8 cellular contexts compared by ENCODE assay signal in the genomic region with DNA sequence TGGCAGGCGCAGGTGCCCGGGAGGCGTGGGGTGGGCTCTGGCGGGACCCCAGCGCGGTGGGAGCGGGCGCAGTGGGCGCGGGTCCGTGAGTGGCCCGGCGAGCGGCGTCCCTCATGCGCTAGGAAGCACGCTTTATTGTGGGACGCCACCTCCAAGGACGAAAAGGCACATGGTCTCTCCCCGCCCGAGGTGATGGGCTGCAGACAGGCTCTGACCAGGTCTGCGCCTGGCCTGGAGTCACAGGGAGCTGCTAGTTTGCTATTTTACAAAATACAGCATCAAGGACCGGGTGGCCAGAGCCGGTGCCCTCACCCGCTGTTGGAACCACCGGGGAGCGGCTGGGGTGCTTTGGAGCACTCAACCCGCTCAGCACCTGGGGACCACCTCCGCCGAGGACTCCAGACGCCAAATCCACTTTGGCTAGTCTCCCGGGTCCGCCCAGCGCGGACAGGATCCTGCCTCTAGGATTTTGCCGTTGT.
A peak's percentile ranks its signal among the peaks of the same experiment; 100 is the strongest.
DNase-seq lines count a peak whose midpoint lies in the region; ATAC-seq and TF ChIP-seq lines count a peak whose summit lies in the region.

No MANE protein-coding gene starts in this region.

- ATAC-seq in GM18909 (IDR thresholded peaks at IDR 0.05; ENCODE audit: poor library complexity, unreplicated experiment) (peak; percentile 7), right cardiac atrium (no peak), gastrocnemius medialis (peak; percentile 18 to 46), HG02623 (IDR thresholded peaks at IDR 0.05; ENCODE audit: unreplicated experiment) (no peak)

- WGBS in right cardiac atrium: under 1% methylated on average over 36 of the region's 36 CpGs

- TF ChIP-seq POLR2A in gastrocnemius medialis (IDR thresholded peaks at IDR 0.05): no peak

- in situ Hi-C loops in gastrocnemius medialis (cut with MboI; ENCODE audit: low sequenced_read_pairs in 4 of 4): no loop called here

- H3K9me3 ChIP-seq in right cardiac atrium (ENCODE audit: control insufficient read depth, low read length): no peaks in the 10 kb centered on the region
- H3K9me3 ChIP-seq in gastrocnemius medialis: no peaks in the 10 kb centered on the region

- no peak for TF ChIP-seq RAD21 in Ishikawa (IDR thresholded peaks at IDR 0.05; ENCODE audit: low read depth)

- no peaks in the 10 kb centered on the region for H3K36me3 ChIP-seq in gastrocnemius medialis

- TF ChIP-seq CTCF in AG09309 (IDR thresholded peaks at IDR 0.05; ENCODE audit: control insufficient read depth, insufficient read depth, low read depth, low read length, missing control alignments): no peak
- peak in 1 of 5 experiments; percentile 2 for TF ChIP-seq CTCF in gastrocnemius medialis (IDR thresholded peaks at IDR 0.05 in 4 of 5, conservative IDR thresholded peaks at IDR 0.05 in 1 of 5)

- intact Hi-C loops in right cardiac atrium (cut with DNase I) (loop anchor here in 1 of 4 donors (5.0 kb wide), 1 partner anchor 40 kb away; no protein-coding TSS in a partner anchor), gastrocnemius medialis (cut with DNase I; ENCODE audit: low total_unique reads) (loop anchor here (2.0 to 5.0 kb wide), 2 partner anchors 18 to 40 kb away; no protein-coding TSS in a partner anchor)

- H3K27ac ChIP-seq in right cardiac atrium (ENCODE audit: low read length) (peak overlapping the region; percentile 90), gastrocnemius medialis (peak overlapping the region; percentile 93 to 98 (median 96))

- H3K4me3 ChIP-seq in AG09309 (ENCODE audit: control insufficient read depth, low read depth, low read length): peak overlapping the region; percentile 82
- H3K4me3 ChIP-seq in right cardiac atrium (ENCODE audit: low read length): peak overlapping the region; percentile 82
- peak overlapping the region; percentile 73 to 96 (median 88) for H3K4me3 ChIP-seq in gastrocnemius medialis

- peaks cover 15% of the 10 kb centered on the region for H3K4me1 ChIP-seq in right cardiac atrium (ENCODE audit: control insufficient read depth, insufficient read depth, low read length)
- H3K4me1 ChIP-seq in gastrocnemius medialis: peaks cover 76 to 83% of the 10 kb centered on the region in 2 donors

- H3K27me3 ChIP-seq in right cardiac atrium (ENCODE audit: control insufficient read depth, insufficient read depth): no peaks in the 10 kb centered on the region
- no peaks in the 10 kb centered on the region for H3K27me3 ChIP-seq in gastrocnemius medialis

- TF ChIP-seq EP300 in Ishikawa (IDR thresholded peaks at IDR 0.05; ENCODE audit: borderline replicate concordance): no peak

- DNase-seq in AG09309 (ENCODE audit: low read depth): no peak
- peak; percentile 44 for DNase-seq in activated naive CD4-positive, alpha-beta T cell treated with anti-CD3 and anti-CD28 coated beads, Interleukin-2, amount 50 U/mL, for 16 hours
- DNase-seq in right cardiac atrium: peak in 2 of 3 donors; percentile 75 to 82
- DNase-seq in gastrocnemius medialis: peak in 1 of 2 donors; percentile 43
- DNase-seq in dedifferentiated amniotic fluid mesenchymal stem cell (ENCODE audit: extremely low spot score): no peak

TF ChIP-seq in Ishikawa, 13 proteins besides CTCF, POLR2A, EP300 and RAD21:
- TF ChIP-seq MAX (IDR thresholded peaks at IDR 0.05) (peak; percentile 89), ZBTB7A (IDR thresholded peaks at IDR 0.05; ENCODE audit: low read depth) (0 out of 2 replicates have a peak, but pooled peaks have one; percentile 39), TAF1 (IDR thresholded peaks at IDR 0.05; ENCODE audit: low read depth) (no peak; the same call in 1 of the 2 replicates)
- TF ChIP-seq, protein P1, sequence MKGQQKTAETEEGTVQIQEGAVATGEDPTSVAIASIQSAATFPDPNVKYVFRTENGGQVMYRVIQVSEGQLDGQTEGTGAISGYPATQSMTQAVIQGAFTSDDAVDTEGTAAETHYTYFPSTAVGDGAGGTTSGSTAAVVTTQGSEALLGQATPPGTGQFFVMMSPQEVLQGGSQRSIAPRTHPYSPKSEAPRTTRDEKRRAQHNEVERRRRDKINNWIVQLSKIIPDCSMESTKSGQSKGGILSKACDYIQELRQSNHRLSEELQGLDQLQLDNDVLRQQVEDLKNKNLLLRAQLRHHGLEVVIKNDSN (IDR thresholded peaks at IDR 0.05): 0 out of 2 replicates have a peak, but pooled peaks have one; percentile 20

Comparison
In these comparisons a context has a peak if more than half of its experiments do, and no peak if none do; other contexts are left out.
1. DNase-seq: peak in activated naive CD4-positive, alpha-beta T cell treated with anti-CD3 and anti-CD28 coated beads, Interleukin-2, amount 50 U/mL, for 16 hours (single experiment) and right cardiac atrium (2 of 3); none in AG09309 (single experiment) and dedifferentiated amniotic fluid mesenchymal stem cell (single experiment).
2. ATAC-seq: peak in GM18909 (single experiment) and gastrocnemius medialis (2 of 2); none in right cardiac atrium (0 of 2) and HG02623 (single experiment).
3. Peak in every context shown above with its lines, with median percentiles within 50 percentile points of each other: H3K4me3 ChIP-seq.